1 cellular context compared by ENCODE assay signal in the genomic region with DNA sequence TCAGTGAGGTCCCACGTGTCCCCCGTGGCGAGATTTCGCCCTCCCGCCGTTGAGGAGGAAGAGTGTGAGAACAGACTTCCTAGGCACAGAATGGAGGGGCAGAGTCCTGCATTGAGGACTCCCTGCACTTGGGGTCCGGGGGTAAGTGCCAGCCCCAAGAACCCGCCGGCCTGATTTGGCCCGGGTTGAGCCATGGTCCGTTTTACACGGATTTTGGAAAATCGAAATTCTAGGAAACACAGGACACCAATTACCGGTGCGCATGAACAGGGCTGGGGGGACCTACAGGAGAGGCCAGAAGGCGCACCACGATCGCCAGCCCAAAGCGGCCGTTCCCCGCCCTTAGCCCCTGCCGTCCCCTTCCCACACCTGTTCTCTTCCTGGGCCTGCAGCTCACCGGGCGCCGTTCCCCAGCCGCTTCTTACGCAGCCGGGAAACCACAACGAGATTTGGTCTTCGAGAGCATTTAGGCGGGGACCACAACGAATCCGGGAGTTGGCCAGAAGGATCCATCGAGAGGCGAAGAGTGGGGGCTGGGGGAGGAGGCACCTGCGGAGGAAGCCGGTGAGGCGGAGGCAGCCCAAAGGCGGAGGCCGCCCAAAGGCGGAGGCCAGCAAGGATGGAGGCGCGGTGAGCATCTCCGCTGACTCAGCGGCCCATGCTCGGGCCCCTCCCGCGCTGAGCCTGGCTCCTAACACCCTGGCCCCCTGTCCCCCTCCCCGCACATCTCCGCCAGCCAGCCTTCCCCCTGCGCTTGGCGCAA.
TF ChIP-seq lines count a peak whose summit lies in the region.

No MANE protein-coding gene starts in this region.

TF ChIP-seq in A549, 52 proteins besides CTCF, POLR2A, EP300 and RAD21 (continued from another document):
- TF ChIP-seq, protein P1, sequence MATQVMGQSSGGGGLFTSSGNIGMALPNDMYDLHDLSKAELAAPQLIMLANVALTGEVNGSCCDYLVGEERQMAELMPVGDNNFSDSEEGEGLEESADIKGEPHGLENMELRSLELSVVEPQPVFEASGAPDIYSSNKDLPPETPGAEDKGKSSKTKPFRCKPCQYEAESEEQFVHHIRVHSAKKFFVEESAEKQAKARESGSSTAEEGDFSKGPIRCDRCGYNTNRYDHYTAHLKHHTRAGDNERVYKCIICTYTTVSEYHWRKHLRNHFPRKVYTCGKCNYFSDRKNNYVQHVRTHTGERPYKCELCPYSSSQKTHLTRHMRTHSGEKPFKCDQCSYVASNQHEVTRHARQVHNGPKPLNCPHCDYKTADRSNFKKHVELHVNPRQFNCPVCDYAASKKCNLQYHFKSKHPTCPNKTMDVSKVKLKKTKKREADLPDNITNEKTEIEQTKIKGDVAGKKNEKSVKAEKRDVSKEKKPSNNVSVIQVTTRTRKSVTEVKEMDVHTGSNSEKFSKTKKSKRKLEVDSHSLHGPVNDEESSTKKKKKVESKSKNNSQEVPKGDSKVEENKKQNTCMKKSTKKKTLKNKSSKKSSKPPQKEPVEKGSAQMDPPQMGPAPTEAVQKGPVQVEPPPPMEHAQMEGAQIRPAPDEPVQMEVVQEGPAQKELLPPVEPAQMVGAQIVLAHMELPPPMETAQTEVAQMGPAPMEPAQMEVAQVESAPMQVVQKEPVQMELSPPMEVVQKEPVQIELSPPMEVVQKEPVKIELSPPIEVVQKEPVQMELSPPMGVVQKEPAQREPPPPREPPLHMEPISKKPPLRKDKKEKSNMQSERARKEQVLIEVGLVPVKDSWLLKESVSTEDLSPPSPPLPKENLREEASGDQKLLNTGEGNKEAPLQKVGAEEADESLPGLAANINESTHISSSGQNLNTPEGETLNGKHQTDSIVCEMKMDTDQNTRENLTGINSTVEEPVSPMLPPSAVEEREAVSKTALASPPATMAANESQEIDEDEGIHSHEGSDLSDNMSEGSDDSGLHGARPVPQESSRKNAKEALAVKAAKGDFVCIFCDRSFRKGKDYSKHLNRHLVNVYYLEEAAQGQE (IDR thresholded peaks at IDR 0.05), result no peak
- TF ChIP-seq, protein P2, sequence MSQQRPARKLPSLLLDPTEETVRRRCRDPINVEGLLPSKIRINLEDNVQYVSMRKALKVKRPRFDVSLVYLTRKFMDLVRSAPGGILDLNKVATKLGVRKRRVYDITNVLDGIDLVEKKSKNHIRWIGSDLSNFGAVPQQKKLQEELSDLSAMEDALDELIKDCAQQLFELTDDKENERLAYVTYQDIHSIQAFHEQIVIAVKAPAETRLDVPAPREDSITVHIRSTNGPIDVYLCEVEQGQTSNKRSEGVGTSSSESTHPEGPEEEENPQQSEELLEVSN (IDR thresholded peaks at IDR 0.05; ENCODE audit: borderline replicate concordance, low read depth), result no peak
- TF ChIP-seq MAFK (IDR thresholded peaks at IDR 0.05; ENCODE audit: partially characterized antibody), result peak; percentile 51
- no peak for TF ChIP-seq GATA3 (IDR thresholded peaks at IDR 0.05; ENCODE audit: borderline replicate concordance)
- no peak for TF ChIP-seq SMC3 (IDR thresholded peaks at IDR 0.05)
- TF ChIP-seq BHLHE40 (IDR thresholded peaks at IDR 0.05; ENCODE audit: low read depth, low read length), result no peak
- TF ChIP-seq JUN (IDR thresholded peaks at IDR 0.05), result 0 out of 5 replicates have a peak, but pooled peaks of 1 of the 2 experiments have one; percentile 19
- TF ChIP-seq RFX5 (IDR thresholded peaks at IDR 0.05), result no peak
- no peak for TF ChIP-seq NPAS2 (CRISPR knock-in tag; IDR thresholded peaks at IDR 0.05; ENCODE audit: borderline replicate concordance)
- TF ChIP-seq HEYL (CRISPR knock-in tag; IDR thresholded peaks at IDR 0.05), result no peak
- TF ChIP-seq, protein P3, sequence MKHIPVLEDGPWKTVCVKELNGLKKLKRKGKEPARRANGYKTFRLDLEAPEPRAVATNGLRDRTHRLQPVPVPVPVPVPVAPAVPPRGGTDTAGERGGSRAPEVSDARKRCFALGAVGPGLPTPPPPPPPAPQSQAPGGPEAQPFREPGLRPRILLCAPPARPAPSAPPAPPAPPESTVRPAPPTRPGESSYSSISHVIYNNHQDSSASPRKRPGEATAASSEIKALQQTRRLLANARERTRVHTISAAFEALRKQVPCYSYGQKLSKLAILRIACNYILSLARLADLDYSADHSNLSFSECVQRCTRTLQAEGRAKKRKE (CRISPR knock-in tag; IDR thresholded peaks at IDR 0.05; ENCODE audit: low read depth), result no peak
- TF ChIP-seq, protein P4, sequence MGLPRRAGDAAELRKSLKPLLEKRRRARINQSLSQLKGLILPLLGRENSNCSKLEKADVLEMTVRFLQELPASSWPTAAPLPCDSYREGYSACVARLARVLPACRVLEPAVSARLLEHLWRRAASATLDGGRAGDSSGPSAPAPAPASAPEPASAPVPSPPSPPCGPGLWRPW (IDR thresholded peaks at IDR 0.05), result no peak
- TF ChIP-seq HOXB5 (CRISPR knock-in tag; IDR thresholded peaks at IDR 0.05), result no peak
- no peak for TF ChIP-seq EHMT2 (IDR thresholded peaks at IDR 0.05; ENCODE audit: low read depth)
- no peak for TF ChIP-seq HDAC2 (IDR thresholded peaks at IDR 0.05)
- TF ChIP-seq ESRRA (IDR thresholded peaks at IDR 0.05; ENCODE audit: borderline replicate concordance, low read length), result no peak
- no peak for TF ChIP-seq CHD4 (IDR thresholded peaks at IDR 0.05; ENCODE audit: borderline replicate concordance)
- TF ChIP-seq, protein P5, sequence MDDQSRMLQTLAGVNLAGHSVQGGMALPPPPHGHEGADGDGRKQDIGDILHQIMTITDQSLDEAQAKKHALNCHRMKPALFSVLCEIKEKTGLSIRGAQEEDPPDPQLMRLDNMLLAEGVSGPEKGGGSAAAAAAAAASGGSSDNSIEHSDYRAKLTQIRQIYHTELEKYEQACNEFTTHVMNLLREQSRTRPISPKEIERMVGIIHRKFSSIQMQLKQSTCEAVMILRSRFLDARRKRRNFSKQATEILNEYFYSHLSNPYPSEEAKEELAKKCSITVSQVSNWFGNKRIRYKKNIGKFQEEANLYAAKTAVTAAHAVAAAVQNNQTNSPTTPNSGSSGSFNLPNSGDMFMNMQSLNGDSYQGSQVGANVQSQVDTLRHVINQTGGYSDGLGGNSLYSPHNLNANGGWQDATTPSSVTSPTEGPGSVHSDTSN (IDR thresholded peaks at IDR 0.05), result no peak
- TF ChIP-seq, protein P6, sequence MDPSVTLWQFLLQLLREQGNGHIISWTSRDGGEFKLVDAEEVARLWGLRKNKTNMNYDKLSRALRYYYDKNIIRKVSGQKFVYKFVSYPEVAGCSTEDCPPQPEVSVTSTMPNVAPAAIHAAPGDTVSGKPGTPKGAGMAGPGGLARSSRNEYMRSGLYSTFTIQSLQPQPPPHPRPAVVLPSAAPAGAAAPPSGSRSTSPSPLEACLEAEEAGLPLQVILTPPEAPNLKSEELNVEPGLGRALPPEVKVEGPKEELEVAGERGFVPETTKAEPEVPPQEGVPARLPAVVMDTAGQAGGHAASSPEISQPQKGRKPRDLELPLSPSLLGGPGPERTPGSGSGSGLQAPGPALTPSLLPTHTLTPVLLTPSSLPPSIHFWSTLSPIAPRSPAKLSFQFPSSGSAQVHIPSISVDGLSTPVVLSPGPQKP (IDR thresholded peaks at IDR 0.05; ENCODE audit: low read depth, low read length), result no peak
- no peak for TF ChIP-seq ZSCAN20 (CRISPR knock-in tag; IDR thresholded peaks at IDR 0.05)
- no peak for TF ChIP-seq CBX2 (IDR thresholded peaks at IDR 0.05; ENCODE audit: borderline replicate concordance, low read depth)
- TF ChIP-seq KDM1A (IDR thresholded peaks at IDR 0.05; ENCODE audit: low read depth), result no peak
- TF ChIP-seq RARB (CRISPR knock-in tag; IDR thresholded peaks at IDR 0.05), result no peak
- TF ChIP-seq FOXS1 (CRISPR knock-in tag; IDR thresholded peaks at IDR 0.05), result no peak
- TF ChIP-seq EHF (CRISPR knock-in tag; IDR thresholded peaks at IDR 0.05), result no peak
- TF ChIP-seq FOSB (CRISPR knock-in tag; IDR thresholded peaks at IDR 0.05), result no peak
- TF ChIP-seq, protein P7, sequence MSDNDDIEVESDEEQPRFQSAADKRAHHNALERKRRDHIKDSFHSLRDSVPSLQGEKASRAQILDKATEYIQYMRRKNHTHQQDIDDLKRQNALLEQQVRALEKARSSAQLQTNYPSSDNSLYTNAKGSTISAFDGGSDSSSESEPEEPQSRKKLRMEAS (IDR thresholded peaks at IDR 0.05), result peak; percentile 25; the same call in 1 of the 2 replicates
- TF ChIP-seq, protein P8, sequence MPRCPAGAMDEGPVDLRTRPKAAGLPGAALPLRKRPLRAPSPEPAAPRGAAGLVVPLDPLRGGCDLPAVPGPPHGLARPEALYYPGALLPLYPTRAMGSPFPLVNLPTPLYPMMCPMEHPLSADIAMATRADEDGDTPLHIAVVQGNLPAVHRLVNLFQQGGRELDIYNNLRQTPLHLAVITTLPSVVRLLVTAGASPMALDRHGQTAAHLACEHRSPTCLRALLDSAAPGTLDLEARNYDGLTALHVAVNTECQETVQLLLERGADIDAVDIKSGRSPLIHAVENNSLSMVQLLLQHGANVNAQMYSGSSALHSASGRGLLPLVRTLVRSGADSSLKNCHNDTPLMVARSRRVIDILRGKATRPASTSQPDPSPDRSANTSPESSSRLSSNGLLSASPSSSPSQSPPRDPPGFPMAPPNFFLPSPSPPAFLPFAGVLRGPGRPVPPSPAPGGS (IDR thresholded peaks at IDR 0.05), result no peak
- no peak for TF ChIP-seq HOXB13 (CRISPR knock-in tag; IDR thresholded peaks at IDR 0.05; ENCODE audit: low read depth)
- peak; percentile 97 for TF ChIP-seq ZFP36 (IDR thresholded peaks at IDR 0.05; ENCODE audit: borderline replicate concordance, partially characterized antibody)
- peak; percentile 100 for TF ChIP-seq RNF2 (IDR thresholded peaks at IDR 0.05; ENCODE audit: borderline replicate concordance, low read depth)
- peak; percentile 100 for TF ChIP-seq CBX8 (IDR thresholded peaks at IDR 0.05)
- no peak for TF ChIP-seq MAZ (IDR thresholded peaks at IDR 0.05; ENCODE audit: borderline replicate concordance, low read depth, low read length)
- TF ChIP-seq KDM5A (IDR thresholded peaks at IDR 0.05), result no peak
- no peak for TF ChIP-seq JUNB (IDR thresholded peaks at IDR 0.05)
- TF ChIP-seq ZC3H11A (IDR thresholded peaks at IDR 0.05), result no peak
- no peak for TF ChIP-seq ZNF302 (CRISPR knock-in tag; IDR thresholded peaks at IDR 0.05)
- TF ChIP-seq FOSL2 (IDR thresholded peaks at IDR 0.05), result no peak
- no peak for TF ChIP-seq FOSL2 (CRISPR knock-in tag; IDR thresholded peaks at IDR 0.05)
- no peak for TF ChIP-seq TFCP2L1 (CRISPR knock-in tag; IDR thresholded peaks at IDR 0.05)
- TF ChIP-seq SREBF2 (IDR thresholded peaks at IDR 0.05), result no peak
- no peak for TF ChIP-seq CHD2 (IDR thresholded peaks at IDR 0.05; ENCODE audit: low read length, partially characterized antibody)
- no peak for TF ChIP-seq HOXA7 (CRISPR knock-in tag; IDR thresholded peaks at IDR 0.05)
- TF ChIP-seq PHF8 (IDR thresholded peaks at IDR 0.05; ENCODE audit: borderline replicate concordance, low read depth), result no peak
- TF ChIP-seq CEBPB (IDR thresholded peaks at IDR 0.05), result no peak
- no peak for TF ChIP-seq NFE2L2 (conservative IDR thresholded peaks at IDR 0.05; ENCODE audit: low read length)
- no peak for TF ChIP-seq POLR2AphosphoS2 (conservative IDR thresholded peaks at IDR 0.05; ENCODE audit: low read length)
- TF ChIP-seq RCOR1 (IDR thresholded peaks at IDR 0.05; ENCODE audit: low read depth, low read length), result no peak
- no peak for TF ChIP-seq NR3C1 (IDR thresholded peaks at IDR 0.05)
- no peak for TF ChIP-seq TP53 (CRISPR knock-in tag; IDR thresholded peaks at IDR 0.05)
